ENCODE assay signal across 27 cellular contexts in genomic region chr1:205531191-205532025, GRCh38. TPM values are rescaled to one million over a fixed set of nuclear protein-coding genes. Genes with fewer than 3 reads are reported as not detected.
"Had no signal": no experiment of that assay in that cellular context is flagged by ENCODE, and none has a peak within 500 bp of the region (broad histone marks: within the 10 kb centered on the region; RNA-seq: fewer than 3 reads in every experiment).

No MANE protein-coding gene starts in this region.

- H3K27ac ChIP-seq: esophagus squamous epithelium, heart right ventricle, neural progenitor cell, ovary, right lobe of liver, thoracic aorta, tibial nerve, upper lobe of left lung had no signal

- DNase-seq: cortex of kidney; effector memory CD8-positive, alpha-beta T cell; erythroblast; esophagus squamous epithelium; foreskin melanocyte; glutamatergic neuron; heart right ventricle; hippocampal formation; immature natural killer cell; islet precursor cell; mesendoderm; midbrain; naive thymus-derived CD4-positive, alpha-beta T cell; nucleus accumbens; retina; stimulated activated CD4-positive, alpha-beta T cell treated with anti-CD3 and anti-CD28 coated beads, Interleukin-2, amount 100 ng/mL, for 24 hours; stimulated activated CD4-positive, alpha-beta T cell treated with anti-CD3 and anti-CD28 coated beads, Interleukin-4, amount 100 ng/mL, for 24 hours; stimulated activated naive CD8-positive, alpha-beta T cell treated with anti-CD3 and anti-CD28 coated beads, Interleukin-15, Interleukin-2, amounts not matched to agents 100 U/mL and 50 U/mL, for 24 hours had no signal

- H3K36me3 ChIP-seq: neural progenitor cell, ovary, right lobe of liver had no signal

- H2AFZ ChIP-seq: neural progenitor cell had no signal

- H3K27me3 ChIP-seq: heart right ventricle, neural progenitor cell, ovary, right lobe of liver, tibial nerve, upper lobe of left lung had no signal

- H3K4me2 ChIP-seq: neural progenitor cell, smooth muscle cell had no signal

- H3K4me1 ChIP-seq: right lobe of liver had no signal

- ATAC-seq: effector memory CD8-positive, alpha-beta T cell; heart right ventricle; naive thymus-derived CD4-positive, alpha-beta T cell; right lobe of liver; stimulated activated effector memory CD8-positive, alpha-beta T cell treated with anti-CD3 and anti-CD28 coated beads, Interleukin-12 subunit alpha, Interleukin-12 subunit beta, amount 100 ng/mL, for 72 hours; stimulated activated naive CD8-positive, alpha-beta T cell treated with anti-CD3 and anti-CD28 coated beads, Interleukin-15, Interleukin-2, amounts not matched to agents 100 U/mL and 50 U/mL, for 24 hours had no signal

- H3K9ac ChIP-seq: neural progenitor cell had no signal

- H3K4me3 ChIP-seq: esophagus squamous epithelium, heart right ventricle, neural progenitor cell, ovary, right lobe of liver, smooth muscle cell, thoracic aorta, tibial nerve, upper lobe of left lung had no signal

- H3K9me3 ChIP-seq: esophagus squamous epithelium, heart right ventricle, ovary, right lobe of liver, thoracic aorta, tibial nerve, upper lobe of left lung had no signal

RNA-seq across cellular contexts. Expression of gene CDK18, which starts 26.9 kb away (rescaled TPM):
- total RNA-seq: pulmonary artery endothelial cell had no signal
